Comparison of ENCODE assay signal across 11 cellular contexts in the genomic region with DNA sequence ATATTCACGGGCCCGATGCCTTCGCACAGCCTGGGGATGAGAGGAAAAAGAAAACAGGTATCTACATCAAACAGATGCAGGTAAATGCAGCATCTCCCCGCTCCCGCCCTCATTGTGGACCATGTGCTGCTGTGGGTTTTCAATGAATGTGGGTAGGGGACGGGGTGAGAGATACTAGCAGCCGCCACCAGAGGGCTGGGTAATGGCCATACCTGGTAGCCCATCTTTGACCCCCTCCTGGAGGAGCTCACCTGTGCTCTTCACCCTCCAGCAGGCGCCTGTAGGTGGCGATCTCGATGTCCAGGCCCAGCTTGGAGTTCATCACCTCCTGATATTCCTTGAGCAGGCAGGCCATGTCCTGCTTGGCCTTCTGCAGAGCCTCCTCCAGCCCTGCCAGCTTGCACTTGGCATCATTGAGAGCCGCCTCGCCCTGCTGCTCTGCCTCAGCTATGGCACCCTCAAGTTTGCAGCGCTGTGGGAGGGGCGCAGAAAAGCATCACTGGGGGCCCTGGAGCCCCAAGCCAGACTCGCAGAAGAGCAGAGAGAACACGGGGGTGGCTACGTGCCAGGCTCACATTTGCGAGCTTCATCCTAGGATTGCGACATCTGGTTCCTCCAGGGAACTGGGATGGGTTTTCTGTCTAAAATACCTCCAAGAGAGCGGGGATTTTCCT. TPM values are rescaled to one million over a fixed set of nuclear protein-coding genes. Genes with fewer than 3 reads are reported as not detected.
DNase-seq lines count a peak whose midpoint lies in the region; ATAC-seq and TF ChIP-seq lines count a peak whose summit lies in the region.
"Had no signal": no experiment of that assay in that cellular context is flagged by ENCODE, and none has a peak within 500 bp of the region (broad histone marks: within the 10 kb centered on the region; RNA-seq: fewer than 3 reads in every experiment).

No MANE protein-coding gene starts in this region.

- DNase-seq in Right ventricle myocardium superior (peak; percentile 59), Right ventricle myocardium inferior (ENCODE audit: missing footprints) (no peak), NCI-H510A treated with DMSO at 0.1 percent for 48 hours (lab: John Stamatoyannopoulos, UW) (peak; percentile 31), fibroblast of gingiva (ENCODE audit: low read depth) (peak; percentile 44), hypothalamus (lab: John Stamatoyannopoulos, UW) (no peak), AG08396 (ENCODE audit: low spot score) (no peak)
- DNase-seq in stimulated activated CD8-positive, alpha-beta memory T cell treated with anti-CD3 and anti-CD28 coated beads, Interleukin-4, amount 100 ng/mL, for 48 hours, result peak; percentile 37
- no peak for DNase-seq in CD4-positive, alpha-beta T cell
- DNase-seq: activated CD4-positive, alpha-beta T cell treated with anti-CD3 and anti-CD28 coated beads for 1 hour; GDM1 had no signal

- H3K9me3 ChIP-seq in CD4-positive, alpha-beta T cell (ENCODE audit: control insufficient read depth, low read length), result no peaks in the 10 kb centered on the region

- no peak for TF ChIP-seq CTCF in CD4-positive, alpha-beta T cell (IDR thresholded peaks at IDR 0.05)

- POLR2A ChIA-PET in CD4-positive, alpha-beta T cell (lab: Charles Lee), result no interaction called here

- H3K4me3 Mint-ChIP-seq in CD4-positive, alpha-beta T cell, result no peak overlapping the region

- no peak overlapping the region for H3K27ac Mint-ChIP-seq in CD4-positive, alpha-beta T cell

- H3K36me3 Mint-ChIP-seq in CD4-positive, alpha-beta T cell (ENCODE audit: low read depth), result no peaks in the 10 kb centered on the region

- no peaks in the 10 kb centered on the region for H3K27me3 ChIP-seq in CD4-positive, alpha-beta T cell (ENCODE audit: control insufficient read depth, insufficient read depth, low read length)

- H3K27ac ChIP-seq in CD4-positive, alpha-beta T cell (ENCODE audit: low read depth, low read length), result no peak overlapping the region
- H3K27ac ChIP-seq: skin epidermis had no signal

- no peaks in the 10 kb centered on the region for H3K9me3 Mint-ChIP-seq in CD4-positive, alpha-beta T cell

- H3K27me3 Mint-ChIP-seq in CD4-positive, alpha-beta T cell, result peaks cover 11% of the 10 kb centered on the region

- intact Hi-C loops in Right ventricle myocardium superior (cut with DNase I), result no loop called here
- intact Hi-C loops in Right ventricle myocardium inferior (cut with DNase I), result no loop called here
- intact Hi-C loops in CD4-positive, alpha-beta T cell (cut with DNase I, micrococcal nuclease), result no loop called here

- CTCF ChIA-PET in CD4-positive, alpha-beta T cell (lab: Charles Lee), result no interaction called here

- H3K4me1 Mint-ChIP-seq in CD4-positive, alpha-beta T cell (ENCODE audit: low read depth), result no peaks in the 10 kb centered on the region

- ATAC-seq in Right ventricle myocardium superior (ENCODE audit: poor library complexity) (no peak), Right ventricle myocardium inferior (no peak)
- no peak for ATAC-seq in CD4-positive, alpha-beta T cell (ENCODE audit: poor library complexity)

RNA-seq across cellular contexts. Expression of a gene that starts 10.2 kb away (rescaled TPM):
- total RNA-seq in Right ventricle myocardium superior (not detected), Right ventricle myocardium inferior (not detected)
- not detected for total RNA-seq in CD4-positive, alpha-beta T cell

RNA-seq across cellular contexts. Expression of a gene that starts 10.4 kb away (rescaled TPM):
- total RNA-seq in Right ventricle myocardium superior (not detected), Right ventricle myocardium inferior (not detected)
- not detected for total RNA-seq in CD4-positive, alpha-beta T cell

RNA-seq across cellular contexts. Expression of a gene that starts 28.6 kb away (rescaled TPM):
- total RNA-seq in Right ventricle myocardium superior (not detected), Right ventricle myocardium inferior (not detected)
- not detected for total RNA-seq in CD4-positive, alpha-beta T cell

RNA-seq across cellular contexts. Expression of a gene that starts 38.3 kb away (rescaled TPM):
- total RNA-seq in Right ventricle myocardium superior, result not detected
- total RNA-seq in Right ventricle myocardium inferior, result not detected
- total RNA-seq in CD4-positive, alpha-beta T cell, result not detected

RNA-seq across cellular contexts. Expression of a gene that starts 56.0 kb away (rescaled TPM):
- total RNA-seq in Right ventricle myocardium superior (not detected), Right ventricle myocardium inferior (not detected)
- not detected for total RNA-seq in CD4-positive, alpha-beta T cell

Comparison
In these comparisons a context has a peak if more than half of its experiments do, and no peak if none do; other contexts are left out.
1. DNase-seq: peak in Right ventricle myocardium superior (single experiment), NCI-H510A treated with DMSO at 0.1 percent for 48 hours (single experiment), fibroblast of gingiva (single experiment) and stimulated activated CD8-positive, alpha-beta memory T cell treated with anti-CD3 and anti-CD28 coated beads, Interleukin-4, amount 100 ng/mL, for 48 hours (single experiment); none in Right ventricle myocardium inferior (single experiment), CD4-positive, alpha-beta T cell (0 of 10), hypothalamus (0 of 51) and AG08396 (single experiment).